In the genomic region with DNA sequence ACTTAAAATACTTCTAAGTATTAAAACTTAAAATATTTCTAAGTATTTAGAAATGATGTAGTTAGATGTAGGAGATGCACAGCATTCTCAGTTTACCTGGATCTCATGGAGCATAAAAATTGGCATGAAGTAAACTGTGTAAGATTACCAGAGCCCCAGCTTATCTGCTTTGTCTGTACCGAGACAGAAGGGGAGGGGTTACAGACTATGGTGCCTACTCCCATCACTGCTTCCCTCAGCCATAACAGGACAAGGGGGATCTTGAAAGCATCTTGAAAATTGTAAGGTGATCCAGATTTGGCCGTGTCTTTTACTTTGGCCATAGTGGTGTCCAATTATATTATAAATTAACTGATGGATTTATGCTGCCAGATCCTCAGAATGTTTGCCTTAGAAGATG, we compare ENCODE assay signal across 21 cellular contexts.
"Had no signal": no experiment of that assay in that cellular context is flagged by ENCODE, and none has a peak within 500 bp of the region (broad histone marks: within the 10 kb centered on the region; RNA-seq: fewer than 3 reads in every experiment).

No MANE protein-coding gene starts in this region.

- H3K9me3 ChIP-seq: SK-N-SH had no signal

- DNase-seq: IMR-90, Kasumi-1, MM.1S, NCI-H1092 treated with DMSO at 0.1 percent for 48 hours, NCI-H1436, NCI-H187, NCI-H2029, NCI-H2081 treated with DMSO at 0.1 percent for 48 hours, NCI-H2171, NCI-H226, NCI-H446, NCI-H510A, NCI-H524 treated with DMSO at 0.1 percent for 48 hours, NCI-H69, NCI-H774, Right ventricle myocardium superior, RPMI8226, SK-N-SH had no signal

- ATAC-seq: HepG2 had no signal

- H3K27ac ChIP-seq: KMS-11 had no signal

- H3K9ac ChIP-seq: KMS-11, SK-N-SH had no signal

- FAIRE-seq: HepG2, RCC 7860 had no signal

- H3K4me2 ChIP-seq: KMS-11, SK-N-SH had no signal
